In genomic region chr10:32445740-32446615, GRCh38 we compare ENCODE assay signal across 8 cellular contexts. TPM values are rescaled to one million over a fixed set of nuclear protein-coding genes. Genes with fewer than 3 reads are reported as not detected.
DNase-seq lines count a peak whose midpoint lies in the region; FAIRE-seq and TF ChIP-seq lines count a peak whose summit lies in the region.

CCDC7 (plus strand) TSS chr10:32446140; CDS start chr10:32451643, 5,503 bp downstream.

- no peaks in the 10 kb centered on the region for H3K79me2 ChIP-seq in H9 (ENCODE audit: insufficient read depth, low read length)

- H2BK20ac ChIP-seq in H9 (ENCODE audit: low read depth, low read length, poor library complexity, severe bottlenecking) = no peak within 1 kb of the TSS

- H3K4me1 Mint-ChIP-seq in H9 = peaks cover 7 to 10% of the 10 kb centered on the region in 2 experiments

- peaks cover 0 to 2% of the 10 kb centered on the region in 2 experiments; a peak in 2 of 5 replicates for H3K9me3 Mint-ChIP-seq in H9

- H3K4me3 ChIP-seq in neuronal stem cell (ENCODE audit: low read length in 2 of 2) = peak within 1 kb of the TSS; percentile 65 to 79

- TF ChIP-seq CTCF in H9 (conservative IDR thresholded peaks at IDR 0.05) (peak; percentile 51; the same call in 2 of the 3 replicates), subcutaneous adipose tissue (IDR thresholded peaks at IDR 0.05; ENCODE audit: low read depth) (no peak)

- H3K27ac ChIP-seq in H9 (ENCODE audit: insufficient read length, low read depth, low read length) = peak within 1 kb of the TSS; percentile 30
- peak within 1 kb of the TSS; percentile 70 for H3K27ac ChIP-seq in neuronal stem cell (replicated peaks; ENCODE audit: low read length)

- H3K4me2 ChIP-seq in H9 (ENCODE audit: insufficient read depth, insufficient read length, low read length) (peak within 1 kb of the TSS; percentile 90), neuronal stem cell (ENCODE audit: insufficient read depth, low read length, poor library complexity, severe bottlenecking) (peak within 1 kb of the TSS; percentile 88)

- H3K23me2 ChIP-seq in H9 (ENCODE audit: insufficient read length, low read depth, low read length, poor library complexity, severe bottlenecking) = peaks cover 10% of the 10 kb centered on the region

- no peak within 1 kb of the TSS for H4K8ac ChIP-seq in H9 (replicated peaks; ENCODE audit: insufficient read length, low read depth, low read length)
- no peak within 1 kb of the TSS for H4K8ac ChIP-seq in neuronal stem cell (ENCODE audit: low read depth, low read length)

- no peaks in the 10 kb centered on the region for H3K27me3 ChIP-seq in H9 (ENCODE audit: insufficient read depth, low read length)
- H3K27me3 ChIP-seq in neuronal stem cell (ENCODE audit: control insufficient read depth in 3 of 3, insufficient read depth in 3 of 3, low read depth in 1 of 3, low read length in 3 of 3) = peaks cover 0 to 3% (median 0%) of the 10 kb centered on the region in 3 experiments

- H2AK5ac ChIP-seq in H9 (ENCODE audit: insufficient read length, low read length) = no peak within 1 kb of the TSS
- no peak within 1 kb of the TSS for H2AK5ac ChIP-seq in neuronal stem cell (ENCODE audit: low read depth, low read length)

- peak within 1 kb of the TSS; percentile 95 to 98 (median 97) for H3K27ac Mint-ChIP-seq in H9

- H2BK120ac ChIP-seq in H9 (ENCODE audit: low read depth, low read length, poor library complexity, severe bottlenecking) = no peak within 1 kb of the TSS
- no peak within 1 kb of the TSS for H2BK120ac ChIP-seq in neuronal stem cell (ENCODE audit: low read depth, low read length)

- peak within 1 kb of the TSS; percentile 76 for H2BK12ac ChIP-seq in H9 (ENCODE audit: insufficient read length, low read depth, low read length)
- no peak within 1 kb of the TSS for H2BK12ac ChIP-seq in neuronal stem cell (ENCODE audit: low read length)

- H4K5ac ChIP-seq in H9 (ENCODE audit: insufficient read length, low read depth, low read length) = no peak within 1 kb of the TSS

- no peak within 1 kb of the TSS for H3K23ac ChIP-seq in H9 (ENCODE audit: insufficient read length, low read depth, low read length)
- H3K23ac ChIP-seq in neuronal stem cell (ENCODE audit: low read depth, low read length, poor library complexity) = peak within 1 kb of the TSS; percentile 81

- H3K9me3 ChIP-seq in H9 (ENCODE audit: control insufficient read depth, low read depth, low read length) (no peaks in the 10 kb centered on the region), neuronal stem cell (replicated peaks in 1 of 2; ENCODE audit: control insufficient read depth in 2 of 2, insufficient read depth in 1 of 2, low read depth in 1 of 2, low read length in 2 of 2) (peaks cover 0 to 3% of the 10 kb centered on the region in 2 donors)

- H3K4me3 Mint-ChIP-seq in H9 = peak within 1 kb of the TSS; percentile 69 to 88

- FAIRE-seq in frontal cortex (lab: Jason Lieb, UNC) = no peak

- no peaks in the 10 kb centered on the region for H4K20me1 ChIP-seq in H9 (ENCODE audit: control insufficient read depth, insufficient read depth, insufficient read length)

- H3T11ph ChIP-seq in H9 (ENCODE audit: low read length) = no peak within 1 kb of the TSS

- no CpG with 5 or more reads among the region's 56 CpGs for WGBS in H9 (ENCODE audit: extremely low coverage, insufficient read length, low lambda C conversion rate)
- no CpG with 5 or more reads among the region's 56 CpGs for WGBS in neuronal stem cell (ENCODE audit: extremely low coverage in 2 of 2, insufficient read length in 2 of 2, insufficient replicate concordance in 1 of 2), 2 donors

- H3K79me1 ChIP-seq in H9 (ENCODE audit: insufficient read depth, low read depth, low read length, poor library complexity, severe bottlenecking) (no peaks in the 10 kb centered on the region), neuronal stem cell (ENCODE audit: low read depth, low read length) (no peaks in the 10 kb centered on the region)

- H3K14ac ChIP-seq in H9 (ENCODE audit: insufficient read depth, low read length) (peak within 1 kb of the TSS; percentile 79; the same call in 1 of the 2 replicates), neuronal stem cell (ENCODE audit: low read length) (no peak within 1 kb of the TSS)

- H2BK15ac ChIP-seq in H9 (ENCODE audit: low read depth, low read length) = no peak within 1 kb of the TSS
- H2BK15ac ChIP-seq in neuronal stem cell (ENCODE audit: low read length) = no peak within 1 kb of the TSS

- H3K18ac ChIP-seq in H9 (ENCODE audit: insufficient read length, low read depth, low read length) (peak within 1 kb of the TSS; percentile 62), neuronal stem cell (ENCODE audit: low read length) (peak within 1 kb of the TSS; percentile 76)

- H3K4me1 ChIP-seq in H9 (ENCODE audit: insufficient read depth, low read length) = no peaks in the 10 kb centered on the region; the same call in 1 of the 2 replicates
- H3K4me1 ChIP-seq in neuronal stem cell (ENCODE audit: control insufficient read depth in 2 of 2, insufficient read depth in 1 of 2, low read depth in 1 of 2, low read length in 2 of 2) = peaks cover 0 to 1% of the 10 kb centered on the region in 2 donors

- H3K4ac ChIP-seq in H9 (ENCODE audit: low read depth, low read length) (no peak within 1 kb of the TSS; the same call in 1 of the 2 replicates), neuronal stem cell (ENCODE audit: low read length) (no peak within 1 kb of the TSS)

- H2BK5ac ChIP-seq in H9 (ENCODE audit: insufficient read length, low read length) = no peak within 1 kb of the TSS
- no peak within 1 kb of the TSS for H2BK5ac ChIP-seq in neuronal stem cell (ENCODE audit: low read length)

- H3K36me3 ChIP-seq in neuronal stem cell (replicated peaks in 1 of 2; ENCODE audit: control insufficient read depth in 2 of 2, insufficient read depth in 2 of 2, low read length in 2 of 2) = no peaks in the 10 kb centered on the region

- H4K91ac ChIP-seq in H9 (ENCODE audit: insufficient read length, low read depth, low read length) (no peak within 1 kb of the TSS), neuronal stem cell (ENCODE audit: low read depth, low read length, poor library complexity) (no peak within 1 kb of the TSS)

- peak within 1 kb of the TSS; percentile 99 for H2AFZ ChIP-seq in H9 (ENCODE audit: low read length)
- peak within 1 kb of the TSS; percentile 93 for H2AFZ ChIP-seq in neuronal stem cell (ENCODE audit: low read length)

- peaks cover 4% of the 10 kb centered on the region; the same call in 1 of the 2 replicates for H3K27me3 Mint-ChIP-seq in H9 (ENCODE audit: low read depth)

- H3K36me3 Mint-ChIP-seq in H9 (ENCODE audit: insufficient read depth in 1 of 3, low read depth in 3 of 3) = no peaks in the 10 kb centered on the region

- peak within 1 kb of the TSS; percentile 77 for H3K9ac ChIP-seq in H9 (ENCODE audit: extremely low read depth, insufficient read length, low read length)
- peak within 1 kb of the TSS; percentile 88 for H3K9ac ChIP-seq in neuronal stem cell (ENCODE audit: low read depth, low read length, poor library complexity)

- H3K56ac ChIP-seq in H9 (ENCODE audit: insufficient read length, low read depth, low read length) = no peak within 1 kb of the TSS

- DNase-seq in GDM1 (lab: John Stamatoyannopoulos, UW) (peak; percentile 88), H9 (peak; percentile 77), M059J (ENCODE audit: low read depth) (peak; percentile 78), SIG-M5 (lab: John Stamatoyannopoulos, UW) (peak; percentile 3), frontal cortex (ENCODE audit: low spot score in 2 of 2) (peak; percentile 61 to 71), neuronal stem cell (ENCODE audit: low spot score) (peak; percentile 75)
- DNase-seq in activated gamma-delta T cell treated with anti-CD3 and anti-CD28 coated beads, Interleukin-2, amount 50 U/mL, for 16 hours (ENCODE audit: low read depth) = peak; percentile 73

RNA-seq across cellular contexts. Expression of gene CCDC7, which starts in this region (rescaled TPM):
- 1.1 and 1.6 TPM in 2 replicates for total RNA-seq in H9 (2021)
- 1.1 and 1.8 TPM in 2 replicates for total RNA-seq in M059J (2014; rRNA removed; shearing (Covaris generic))
- 236 TPM for total RNA-seq in frontal cortex
- 0.35 TPM for polyA plus RNA-seq in neuronal stem cell (2013, experiment 1 of 2)
- 0.35 TPM for polyA plus RNA-seq in neuronal stem cell (2013, experiment 2 of 2)
- 10 to 100 TPM; 11.0 to 31.0 (median 27.5) TPM for total RNA-seq in subcutaneous adipose tissue

Comparison
In these comparisons a context has a peak if more than half of its experiments do, and no peak if none do; other contexts are left out.
1. Peak in every context shown above with its lines: DNase-seq, H3K4me3 ChIP-seq and H3K27ac ChIP-seq.
2. DNase-seq: peak in every context shown above with its lines; median percentile 88 in GDM1; 78 in M059J; 77 in H9; 75 in neuronal stem cell; 73 in activated gamma-delta T cell treated with anti-CD3 and anti-CD28 coated beads, Interleukin-2, amount 50 U/mL, for 16 hours; 66 in frontal cortex; 3 in SIG-M5.